ENCODE assay signal across 1 cellular context in the genomic region with DNA sequence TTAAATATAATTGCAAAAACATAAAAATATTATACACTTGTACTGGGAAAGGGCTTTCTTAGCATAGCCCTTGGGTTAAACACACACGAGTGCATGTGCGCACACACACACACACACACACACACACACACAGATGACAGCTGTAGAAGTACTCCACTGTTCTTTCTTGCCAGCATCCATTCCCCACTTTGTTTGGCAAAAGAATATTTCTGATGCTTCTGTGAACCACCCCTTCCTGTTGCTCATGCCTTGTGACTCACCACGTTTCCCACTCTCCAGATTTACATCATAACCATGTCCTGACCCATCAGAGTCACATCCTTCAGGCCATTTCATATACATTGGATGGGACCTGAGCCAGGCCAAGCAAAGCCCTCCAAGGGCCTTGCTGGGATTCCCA.
TF ChIP-seq lines count a peak whose summit lies in the region.

No MANE protein-coding gene starts in this region.

TF ChIP-seq in WTC11, 78 proteins besides CTCF, POLR2A, EP300 and RAD21 (continued from another document):
- TF ChIP-seq, protein P1, sequence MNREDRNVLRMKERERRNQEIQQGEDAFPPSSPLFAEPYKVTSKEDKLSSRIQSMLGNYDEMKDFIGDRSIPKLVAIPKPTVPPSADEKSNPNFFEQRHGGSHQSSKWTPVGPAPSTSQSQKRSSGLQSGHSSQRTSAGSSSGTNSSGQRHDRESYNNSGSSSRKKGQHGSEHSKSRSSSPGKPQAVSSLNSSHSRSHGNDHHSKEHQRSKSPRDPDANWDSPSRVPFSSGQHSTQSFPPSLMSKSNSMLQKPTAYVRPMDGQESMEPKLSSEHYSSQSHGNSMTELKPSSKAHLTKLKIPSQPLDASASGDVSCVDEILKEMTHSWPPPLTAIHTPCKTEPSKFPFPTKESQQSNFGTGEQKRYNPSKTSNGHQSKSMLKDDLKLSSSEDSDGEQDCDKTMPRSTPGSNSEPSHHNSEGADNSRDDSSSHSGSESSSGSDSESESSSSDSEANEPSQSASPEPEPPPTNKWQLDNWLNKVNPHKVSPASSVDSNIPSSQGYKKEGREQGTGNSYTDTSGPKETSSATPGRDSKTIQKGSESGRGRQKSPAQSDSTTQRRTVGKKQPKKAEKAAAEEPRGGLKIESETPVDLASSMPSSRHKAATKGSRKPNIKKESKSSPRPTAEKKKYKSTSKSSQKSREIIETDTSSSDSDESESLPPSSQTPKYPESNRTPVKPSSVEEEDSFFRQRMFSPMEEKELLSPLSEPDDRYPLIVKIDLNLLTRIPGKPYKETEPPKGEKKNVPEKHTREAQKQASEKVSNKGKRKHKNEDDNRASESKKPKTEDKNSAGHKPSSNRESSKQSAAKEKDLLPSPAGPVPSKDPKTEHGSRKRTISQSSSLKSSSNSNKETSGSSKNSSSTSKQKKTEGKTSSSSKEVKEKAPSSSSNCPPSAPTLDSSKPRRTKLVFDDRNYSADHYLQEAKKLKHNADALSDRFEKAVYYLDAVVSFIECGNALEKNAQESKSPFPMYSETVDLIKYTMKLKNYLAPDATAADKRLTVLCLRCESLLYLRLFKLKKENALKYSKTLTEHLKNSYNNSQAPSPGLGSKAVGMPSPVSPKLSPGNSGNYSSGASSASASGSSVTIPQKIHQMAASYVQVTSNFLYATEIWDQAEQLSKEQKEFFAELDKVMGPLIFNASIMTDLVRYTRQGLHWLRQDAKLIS (CRISPR knock-in tag; IDR thresholded peaks at IDR 0.05; ENCODE audit: borderline replicate concordance), result no peak
- TF ChIP-seq NR3C1 (CRISPR knock-in tag; conservative IDR thresholded peaks at IDR 0.05; ENCODE audit: low read depth), result no peak
- no peak for TF ChIP-seq CREB1 (CRISPR knock-in tag; IDR thresholded peaks at IDR 0.05)
- TF ChIP-seq, protein P2, sequence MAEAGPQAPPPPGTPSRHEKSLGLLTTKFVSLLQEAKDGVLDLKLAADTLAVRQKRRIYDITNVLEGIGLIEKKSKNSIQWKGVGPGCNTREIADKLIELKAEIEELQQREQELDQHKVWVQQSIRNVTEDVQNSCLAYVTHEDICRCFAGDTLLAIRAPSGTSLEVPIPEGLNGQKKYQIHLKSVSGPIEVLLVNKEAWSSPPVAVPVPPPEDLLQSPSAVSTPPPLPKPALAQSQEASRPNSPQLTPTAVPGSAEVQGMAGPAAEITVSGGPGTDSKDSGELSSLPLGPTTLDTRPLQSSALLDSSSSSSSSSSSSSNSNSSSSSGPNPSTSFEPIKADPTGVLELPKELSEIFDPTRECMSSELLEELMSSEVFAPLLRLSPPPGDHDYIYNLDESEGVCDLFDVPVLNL (CRISPR knock-in tag; IDR thresholded peaks at IDR 0.05; ENCODE audit: borderline replicate concordance, low read depth), result no peak
- TF ChIP-seq ESRRA (CRISPR knock-in tag; IDR thresholded peaks at IDR 0.05; ENCODE audit: borderline replicate concordance), result no peak
- TF ChIP-seq, protein P3, sequence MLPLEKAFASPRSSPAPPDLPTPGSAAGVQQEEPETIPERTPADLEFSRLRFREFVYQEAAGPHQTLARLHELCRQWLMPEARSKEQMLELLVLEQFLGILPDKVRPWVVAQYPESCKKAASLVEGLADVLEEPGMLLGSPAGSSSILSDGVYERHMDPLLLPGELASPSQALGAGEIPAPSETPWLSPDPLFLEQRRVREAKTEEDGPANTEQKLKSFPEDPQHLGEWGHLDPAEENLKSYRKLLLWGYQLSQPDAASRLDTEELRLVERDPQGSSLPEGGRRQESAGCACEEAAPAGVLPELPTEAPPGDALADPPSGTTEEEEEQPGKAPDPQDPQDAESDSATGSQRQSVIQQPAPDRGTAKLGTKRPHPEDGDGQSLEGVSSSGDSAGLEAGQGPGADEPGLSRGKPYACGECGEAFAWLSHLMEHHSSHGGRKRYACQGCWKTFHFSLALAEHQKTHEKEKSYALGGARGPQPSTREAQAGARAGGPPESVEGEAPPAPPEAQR (CRISPR knock-in tag; IDR thresholded peaks at IDR 0.05), result no peak
